8 cellular contexts compared by ENCODE assay signal in genomic region chr7:95433952-95434351, GRCh38. TPM values are rescaled to one million over a fixed set of nuclear protein-coding genes. Genes with fewer than 3 reads are reported as not detected.
DNase-seq lines count a peak whose midpoint lies in the region; ATAC-seq, FAIRE-seq and TF ChIP-seq lines count a peak whose summit lies in the region.

No MANE protein-coding gene starts in this region.

- POLR2A ChIA-PET in K562 (lab: Yijun Ruan, JAX) = interaction anchor here (1.1 to 1.6 kb wide), 2 partner anchors 10 to 78 kb away, joined by 3 to 4 read pairs; no protein-coding TSS in a partner anchor

- H3K9me3 Mint-ChIP-seq in activated CD4-positive, alpha-beta T cell treated with anti-CD3 and anti-CD28 coated beads, Interleukin-2, amount 10 ng/mL, durations not matched to agents 24 days and 14 days = peaks cover 4% of the 10 kb centered on the region

- no peak for TF ChIP-seq EP300 in K562 (IDR thresholded peaks at IDR 0.05; ENCODE audit: low read length)

- in situ Hi-C loops in K562 (cut with MboI) = no loop called here

- no peaks in the 10 kb centered on the region for H4K20me1 ChIP-seq in K562 (replicated peaks; ENCODE audit: control insufficient read depth, insufficient read depth, low read length)

- H3K4me3 Mint-ChIP-seq in activated CD4-positive, alpha-beta T cell treated with anti-CD3 and anti-CD28 coated beads, Interleukin-2, amount 10 ng/mL, durations not matched to agents 24 days and 14 days = peak overlapping the region; percentile 64

- TF ChIP-seq RAD21 in K562 (CRISPR knock-in tag; conservative IDR thresholded peaks at IDR 0.05 in 1 of 2, IDR thresholded peaks at IDR 0.05 in 1 of 2) (no peak), liver (IDR thresholded peaks at IDR 0.05) (no peak)

- H3K27ac Mint-ChIP-seq in activated CD4-positive, alpha-beta T cell treated with anti-CD3 and anti-CD28 coated beads, Interleukin-2, amount 10 ng/mL, durations not matched to agents 24 days and 14 days = no peak overlapping the region

- H3K27me3 ChIP-seq in K562 (ENCODE audit: control insufficient read depth in 2 of 2, insufficient read depth in 2 of 2, low read length in 2 of 2) = no peaks in the 10 kb centered on the region
- H3K27me3 ChIP-seq in liver (ENCODE audit: control insufficient read depth in 4 of 4, insufficient read depth in 4 of 4, low read length in 3 of 4) = no peaks in the 10 kb centered on the region

- ATAC-seq in K562 = no peak

- TSS peak; percentile 62 for BruUV-seq in K562 (replicated peaks; lab: Mats Ljungman, UMichigan)

- no peak for FAIRE-seq in K562 (lab: Jason Lieb, UNC)

- H3K9me1 ChIP-seq in K562 (ENCODE audit: control insufficient read depth, insufficient read depth, low read length) = no peaks in the 10 kb centered on the region

- peak overlapping the region; percentile 77 for H3K4me2 ChIP-seq in K562 (ENCODE audit: insufficient read depth, low read length)

- H3K4me1 ChIP-seq in K562 (replicated peaks in 1 of 2; ENCODE audit: control insufficient read depth in 2 of 2, insufficient read depth in 2 of 2, low read length in 2 of 2) (peaks cover 9 to 10% of the 10 kb centered on the region in 2 experiments; a peak in 4 of 5 replicates), liver (ENCODE audit: control insufficient read depth in 4 of 4, insufficient read depth in 4 of 4, low read length in 3 of 4) (peaks cover 14 to 46% (median 28%) of the 10 kb centered on the region in 4 donors)

- intact Hi-C loops in activated CD4-positive, alpha-beta T cell treated with anti-CD3 and anti-CD28 coated beads, Interleukin-2, amount 10 ng/mL, durations not matched to agents 24 days and 14 days (cut with micrococcal nuclease) = loop anchor here (5.0 kb wide), 1 partner anchor 102 kb away; no protein-coding TSS in a partner anchor
- intact Hi-C loops in K562 (cut with micrococcal nuclease) = no loop called here

- CTCF ChIA-PET in K562 (lab: Yijun Ruan, JAX; ENCODE audit: low intra/inter-chr PET ratio) = interaction anchor here (0.6 kb wide), 1 partner anchor 252 kb away, joined by 3 read pairs; no protein-coding TSS in a partner anchor

- peaks cover 9% of the 10 kb centered on the region for H3K27me3 Mint-ChIP-seq in activated CD4-positive, alpha-beta T cell treated with anti-CD3 and anti-CD28 coated beads, Interleukin-2, amount 10 ng/mL, durations not matched to agents 24 days and 14 days

- H3K27ac ChIP-seq in K562 (ENCODE audit: extremely low read depth, low read depth, low read length) (peak overlapping the region; percentile 81), liver (ENCODE audit: low read depth in 1 of 2, low read length in 2 of 2) (peak overlapping the region; percentile 89 to 99), temporal lobe (ENCODE audit: low read depth, low read length) (peak overlapping the region; percentile 90)

- 37% methylated on average over 5 of the region's 5 CpGs for WGBS in K562 (ENCODE audit: insufficient coverage, low coverage, missing lambda C conversion rate)
- WGBS in liver = 38% methylated on average over 5 of the region's 5 CpGs

- H3K36me3 Mint-ChIP-seq in activated CD4-positive, alpha-beta T cell treated with anti-CD3 and anti-CD28 coated beads, Interleukin-2, amount 10 ng/mL, durations not matched to agents 24 days and 14 days (ENCODE audit: low read depth) = no peaks in the 10 kb centered on the region

- H3K4me1 Mint-ChIP-seq in activated CD4-positive, alpha-beta T cell treated with anti-CD3 and anti-CD28 coated beads, Interleukin-2, amount 10 ng/mL, durations not matched to agents 24 days and 14 days = peaks cover 11% of the 10 kb centered on the region

- H3K9me3 ChIP-seq in K562 (replicated peaks; ENCODE audit: control insufficient read depth, insufficient read depth, low read depth, low read length) (no peaks in the 10 kb centered on the region), liver (ENCODE audit: control insufficient read depth in 4 of 4, low read length in 3 of 4) (no peaks in the 10 kb centered on the region)

- DNase-seq in activated CD4-positive, alpha-beta T cell treated with anti-CD3 and anti-CD28 coated beads, Interleukin-2, amount 10 ng/mL, durations not matched to agents 24 days and 14 days = no peak
- no peak for DNase-seq in activated CD4-positive, alpha-beta T cell treated with anti-CD3 and anti-CD28 coated beads for 4 hours
- DNase-seq in K562 (ENCODE audit: extremely low read depth in 1 of 4, low spot score in 3 of 4) = no peak
- DNase-seq in COLO668 (lab: John Stamatoyannopoulos, UW; ENCODE audit: unreplicated experiment) = no peak
- no peak for DNase-seq in OCI-M1 (lab: John Stamatoyannopoulos, UW)
- no peak for DNase-seq in NK-92 (lab: John Stamatoyannopoulos, UW; ENCODE audit: unreplicated experiment)

- H3K36me3 ChIP-seq in K562 (ENCODE audit: control insufficient read depth, insufficient read depth, low read length) = no peaks in the 10 kb centered on the region; the same call in 2 of the 3 replicates
- H3K36me3 ChIP-seq in liver (ENCODE audit: control insufficient read depth in 4 of 4, insufficient read depth in 3 of 4, low read depth in 1 of 4, low read length in 3 of 4) = no peaks in the 10 kb centered on the region

- peak overlapping the region; percentile 99 for H2AFZ ChIP-seq in K562 (ENCODE audit: low read depth, low read length)

- H3K4me3 ChIP-seq in K562 (peak overlapping the region; percentile 61), liver (ENCODE audit: low read depth in 1 of 3, low read length in 3 of 3) (peak overlapping the region; percentile 40 to 87 (median 85))

- TF ChIP-seq CTCF in K562 (IDR thresholded peaks at IDR 0.05 in 2 of 3, conservative IDR thresholded peaks at IDR 0.05 in 1 of 3; ENCODE audit: insufficient read depth in 2 of 3, low read depth in 1 of 3, low read length in 3 of 3) = no peak
- TF ChIP-seq CTCF in liver (IDR thresholded peaks at IDR 0.05; ENCODE audit: low read depth, low read length, missing input control) = no peak

- TF ChIP-seq POLR2A in K562 (conservative IDR thresholded peaks at IDR 0.05) = no peak

- peak overlapping the region; percentile 57 to 85; a peak in 3 of 4 replicates for H3K9ac ChIP-seq in K562 (ENCODE audit: insufficient read depth in 1 of 2, low read depth in 2 of 2, low read length in 2 of 2)
- H3K9ac ChIP-seq in liver (ENCODE audit: low read depth in 1 of 2, low read length in 2 of 2) = peak overlapping the region; percentile 80 to 95

- peaks cover 9% of the 10 kb centered on the region for H3K79me2 ChIP-seq in K562 (ENCODE audit: control insufficient read depth, insufficient read depth, low read length)

RNA-seq across cellular contexts. Expression of gene PON2, which starts 0.9 kb away (rescaled TPM):
- 2.4 and 3.7 TPM in 2 replicates for total RNA-seq in activated CD4-positive, alpha-beta T cell treated with anti-CD3 and anti-CD28 coated beads, Interleukin-2, amount 10 ng/mL, durations not matched to agents 24 days and 14 days
- 26.9 and 76.6 TPM in 2 replicates for total RNA-seq in K562 (2011; cell fraction: chromatin; rRNA removed; ENCODE audit: low replicate concordance)
- 18.2 and 21.1 TPM in 2 replicates for total RNA-seq in K562 (2011; cell fraction: nucleolus; rRNA removed)
- total RNA-seq in K562 (2011; cell fraction: nucleoplasm; rRNA removed) = 48.1 and 70.0 TPM in 2 replicates
- total RNA-seq in K562 (2014; rRNA removed) (15.8 and 15.9 TPM in 2 replicates), K562 (2014; rRNA removed; fragmentation: Illumina TruSeq; extraction: Trizol) (21.4 and 21.9 TPM in 2 replicates), K562 (2015; rRNA removed; fragmentation: Illumina TruSeq; extraction: Trizol) (23.8 and 29.3 TPM in 2 replicates), K562 (2021) (14.6 and 16.7 TPM in 2 replicates), liver (100 to 1,000 TPM; 145 to 193 TPM), temporal lobe (71.1 TPM)
- polyA plus RNA-seq in K562 (2011; rRNA removed) (13.0 and 30.1 TPM in 2 replicates), K562 (2014; fragmentation: Illumina TruSeq; extraction: Trizol) (19.4 and 23.7 TPM in 2 replicates), K562 (2014; fragmentation: Nextera tagmentation; extraction: Ambion mirVana) (10 to 100 TPM in 1 of 2 experiments, 1 to 10 TPM in 1; 8.5 to 10.4 TPM), K562 (2014; rRNA removed) (21.5 and 25.1 TPM in 2 replicates), liver (100 to 1,000 TPM in 1 of 2 donors, 10 to 100 TPM in 1; 99.1 to 276 TPM)
- polyA plus RNA-seq in K562 (2011; cell fraction: cytosol; rRNA removed) = 7.5 and 8.6 TPM in 2 replicates
- 22.3 and 43.1 TPM in 2 replicates for polyA plus RNA-seq in K562 (2011; cell fraction: nucleus; rRNA removed)
- polyA plus RNA-seq in K562 (2012) = 13.0 and 16.1 TPM in 2 replicates
- 6.0 and 18.4 TPM in 2 replicates for polyA minus RNA-seq in K562 (2011; rRNA and poly(A)+ RNA removed)
- 3.2 and 10.2 TPM in 2 replicates for polyA minus RNA-seq in K562 (2011; cell fraction: cytosol; rRNA and poly(A)+ RNA removed)
- polyA minus RNA-seq in K562 (2011; cell fraction: nucleus; rRNA and poly(A)+ RNA removed) = 9.7 and 24.1 TPM in 2 replicates

RNA-seq across cellular contexts. Expression of gene PON3, which starts 37.8 kb away (rescaled TPM):
- total RNA-seq in activated CD4-positive, alpha-beta T cell treated with anti-CD3 and anti-CD28 coated beads, Interleukin-2, amount 10 ng/mL, durations not matched to agents 24 days and 14 days = not detected in 2 replicates
- not detected in 2 replicates for total RNA-seq in K562 (2011; cell fraction: chromatin; rRNA removed; ENCODE audit: low replicate concordance)
- 0.39 TPM in 1 of 2 replicates, not detected in the other for total RNA-seq in K562 (2011; cell fraction: nucleolus; rRNA removed)
- total RNA-seq in K562 (2011; cell fraction: nucleoplasm; rRNA removed) = not detected in 2 replicates
- total RNA-seq in K562 (2014; rRNA removed) = not detected in 2 replicates
- not detected in 2 replicates for total RNA-seq in K562 (2014; rRNA removed; fragmentation: Illumina TruSeq; extraction: Trizol)
- total RNA-seq in K562 (2015; rRNA removed; fragmentation: Illumina TruSeq; extraction: Trizol) = 0.18 TPM in 1 of 2 replicates, not detected in the other
- total RNA-seq in K562 (2021) = not detected in 2 replicates
- polyA plus RNA-seq in K562 (2011; rRNA removed) = 0.38 TPM in 1 of 2 replicates, not detected in the other
- polyA plus RNA-seq in K562 (2011; cell fraction: cytosol; rRNA removed) = not detected in 2 replicates
- polyA plus RNA-seq in K562 (2011; cell fraction: nucleus; rRNA removed) = not detected in 2 replicates
- polyA plus RNA-seq in K562 (2012) = 0.08 TPM in 1 of 2 replicates, not detected in the other
- polyA plus RNA-seq in K562 (2014; fragmentation: Illumina TruSeq; extraction: Trizol) = not detected in 2 replicates
- under 1 TPM in 1 of 2 experiments, not detected in 1; 0.15 TPM for polyA plus RNA-seq in K562 (2014; fragmentation: Nextera tagmentation; extraction: Ambion mirVana)
- not detected in 2 replicates for polyA plus RNA-seq in K562 (2014; rRNA removed)
- 0.21 TPM in 1 of 2 replicates, not detected in the other for polyA minus RNA-seq in K562 (2011; rRNA and poly(A)+ RNA removed)
- polyA minus RNA-seq in K562 (2011; cell fraction: cytosol; rRNA and poly(A)+ RNA removed) = not detected in 2 replicates
- 0.11 and 0.13 TPM in 2 replicates for polyA minus RNA-seq in K562 (2011; cell fraction: nucleus; rRNA and poly(A)+ RNA removed)
- 100 to 1,000 TPM in 1 of 2 donors, 10 to 100 TPM in 1; 60.0 to 256 TPM for total RNA-seq in liver
- 100 to 1,000 TPM; 237 to 476 TPM for polyA plus RNA-seq in liver
- under 0.01 TPM for total RNA-seq in temporal lobe

RNA-seq across cellular contexts. Expression of gene ASB4, which starts 51.8 kb away (rescaled TPM):
- not detected in 2 replicates for total RNA-seq in activated CD4-positive, alpha-beta T cell treated with anti-CD3 and anti-CD28 coated beads, Interleukin-2, amount 10 ng/mL, durations not matched to agents 24 days and 14 days
- not detected in 2 replicates for total RNA-seq in K562 (2011; cell fraction: chromatin; rRNA removed; ENCODE audit: low replicate concordance)
- not detected in 2 replicates for total RNA-seq in K562 (2011; cell fraction: nucleolus; rRNA removed)
- total RNA-seq in K562 (2011; cell fraction: nucleoplasm; rRNA removed) = not detected in 2 replicates
- total RNA-seq in K562 (2014; rRNA removed) (not detected in 2 replicates), K562 (2014; rRNA removed; fragmentation: Illumina TruSeq; extraction: Trizol) (not detected in 2 replicates), K562 (2015; rRNA removed; fragmentation: Illumina TruSeq; extraction: Trizol) (0.07 and 0.08 TPM in 2 replicates), K562 (2021) (not detected in 2 replicates), liver (under 1 TPM; 0.09 to 0.50 TPM), temporal lobe (under 0.01 TPM)
- polyA plus RNA-seq in K562 (2011; rRNA removed) (0.03 TPM in 1 of 2 replicates, not detected in the other), K562 (2014; fragmentation: Illumina TruSeq; extraction: Trizol) (not detected in 2 replicates), K562 (2014; fragmentation: Nextera tagmentation; extraction: Ambion mirVana) (not detected), K562 (2014; rRNA removed) (not detected in 2 replicates), liver (1 to 10 TPM in 1 of 2 donors, under 1 TPM in 1; 0.27 to 1.1 TPM)
- polyA plus RNA-seq in K562 (2011; cell fraction: cytosol; rRNA removed) = not detected in 2 replicates
- not detected in 2 replicates for polyA plus RNA-seq in K562 (2011; cell fraction: nucleus; rRNA removed)
- 0.07 TPM in 1 of 2 replicates, not detected in the other for polyA plus RNA-seq in K562 (2012)
- polyA minus RNA-seq in K562 (2011; rRNA and poly(A)+ RNA removed) = not detected in 2 replicates
- polyA minus RNA-seq in K562 (2011; cell fraction: cytosol; rRNA and poly(A)+ RNA removed) = not detected in 2 replicates
- polyA minus RNA-seq in K562 (2011; cell fraction: nucleus; rRNA and poly(A)+ RNA removed) = not detected in 2 replicates

Comparison
In these comparisons a context has a peak if more than half of its experiments do, and no peak if none do; other contexts are left out.
1. RNA of gene PON3, which starts 37.8 kb away (total RNA-seq): 60.0 to 256 TPM in liver; 0.18 to 0.39 TPM in K562, not detected in activated CD4-positive, alpha-beta T cell treated with anti-CD3 and anti-CD28 coated beads, Interleukin-2, amount 10 ng/mL, durations not matched to agents 24 days and 14 days and under 0.01 TPM in temporal lobe (single experiment); every median in the first group is over 10 times any median in the second.
2. Peak in every context shown above with its lines, with median percentiles within 50 percentile points of each other: H3K27ac ChIP-seq.